In genomic region chr19:45506246-45506990, GRCh38 we compare ENCODE assay signal across 8 cellular contexts. TPM values are rescaled to one million over a fixed set of nuclear protein-coding genes. Genes with fewer than 3 reads are reported as not detected.
DNase-seq lines count a peak whose midpoint lies in the region.

No MANE protein-coding gene starts in this region.

- no peak overlapping the region for H3K4ac ChIP-seq in neuronal stem cell (ENCODE audit: low read length)

- H3K4me3 ChIP-seq in MG63 (peak overlapping the region; percentile 71), neuronal stem cell (ENCODE audit: low read length in 2 of 2) (peak overlapping the region; percentile 97 to 100), subcutaneous abdominal adipose tissue (ENCODE audit: low read depth in 1 of 5, low read length in 5 of 5) (peak overlapping the region; percentile 80 to 97 (median 93))

- peak overlapping the region; percentile 84 for H2AFZ ChIP-seq in neuronal stem cell (ENCODE audit: low read length)

- H2BK120ac ChIP-seq in neuronal stem cell (ENCODE audit: low read depth, low read length) = no peak overlapping the region

- DNase-seq in GF-D8 (lab: John Stamatoyannopoulos, UW) (peak; percentile 73), HCEC 1CT (peak; percentile 90), MG63 (peak; percentile 97), SHP77 (lab: John Stamatoyannopoulos, UW) (peak; percentile 77 to 93), activated gamma-delta T cell treated with Interleukin-2 at 50 U/mL for 16 hours (peak; percentile 98), foreskin melanocyte (peak; percentile 75), neuronal stem cell (ENCODE audit: low spot score) (peak; percentile 88)

- H3K18ac ChIP-seq in neuronal stem cell (ENCODE audit: low read length) = peak overlapping the region; percentile 85

- WGBS in neuronal stem cell (ENCODE audit: extremely low coverage in 2 of 2, insufficient read length in 2 of 2, insufficient replicate concordance in 1 of 2), 2 donors = no CpG with 5 or more reads among the region's 47 CpGs

- H3K36me3 ChIP-seq in MG63 (peaks cover 25% of the 10 kb centered on the region), neuronal stem cell (replicated peaks in 1 of 2; ENCODE audit: control insufficient read depth in 2 of 2, insufficient read depth in 2 of 2, low read length in 2 of 2) (peaks cover 0 to 4% of the 10 kb centered on the region in 2 donors), subcutaneous abdominal adipose tissue (ENCODE audit: control insufficient read depth in 5 of 5, insufficient read depth in 5 of 5, low read length in 5 of 5) (no peaks in the 10 kb centered on the region)

- peak overlapping the region; percentile 32 for H2AK5ac ChIP-seq in neuronal stem cell (ENCODE audit: low read depth, low read length)

- H4K91ac ChIP-seq in neuronal stem cell (ENCODE audit: low read depth, low read length, poor library complexity) = no peak overlapping the region

- peak overlapping the region; percentile 91 for H3K4me2 ChIP-seq in neuronal stem cell (ENCODE audit: insufficient read depth, low read length, poor library complexity, severe bottlenecking)

- H4K8ac ChIP-seq in neuronal stem cell (ENCODE audit: low read depth, low read length) = no peak overlapping the region

- H3K9me3 ChIP-seq in MG63 (no peaks in the 10 kb centered on the region), neuronal stem cell (replicated peaks in 1 of 2; ENCODE audit: control insufficient read depth in 2 of 2, insufficient read depth in 1 of 2, low read depth in 1 of 2, low read length in 2 of 2) (no peaks in the 10 kb centered on the region), subcutaneous abdominal adipose tissue (ENCODE audit: control insufficient read depth in 5 of 5, low read length in 5 of 5) (no peaks in the 10 kb centered on the region)

- H3K27me3 ChIP-seq in MG63 (no peaks in the 10 kb centered on the region), neuronal stem cell (ENCODE audit: control insufficient read depth in 3 of 3, insufficient read depth in 3 of 3, low read depth in 1 of 3, low read length in 3 of 3) (peaks cover 0 to 17% (median 0%) of the 10 kb centered on the region in 3 experiments), subcutaneous abdominal adipose tissue (ENCODE audit: control insufficient read depth in 5 of 5, insufficient read depth in 4 of 5, low read length in 5 of 5) (peaks cover 0 to 4% (median 0%) of the 10 kb centered on the region in 5 donors)

- peak overlapping the region; percentile 77 for H3K27ac ChIP-seq in neuronal stem cell (replicated peaks; ENCODE audit: low read length)
- peak overlapping the region; percentile 87 for H3K27ac ChIP-seq in subcutaneous abdominal adipose tissue (ENCODE audit: low read depth, low read length)

- peaks cover 8% of the 10 kb centered on the region for H3K79me1 ChIP-seq in neuronal stem cell (ENCODE audit: low read depth, low read length)

- H3K4me1 ChIP-seq in neuronal stem cell (ENCODE audit: control insufficient read depth in 2 of 2, insufficient read depth in 1 of 2, low read depth in 1 of 2, low read length in 2 of 2) (peaks cover 5 to 18% of the 10 kb centered on the region in 2 donors), subcutaneous abdominal adipose tissue (ENCODE audit: control insufficient read depth in 5 of 5, insufficient read depth in 5 of 5, low read length in 5 of 5) (peaks cover 0 to 53% (median 39%) of the 10 kb centered on the region in 5 donors)

- no peak overlapping the region for H3K14ac ChIP-seq in neuronal stem cell (ENCODE audit: low read length)

- H2BK12ac ChIP-seq in neuronal stem cell (ENCODE audit: low read length) = no peak overlapping the region

- H2BK15ac ChIP-seq in neuronal stem cell (ENCODE audit: low read length) = peak overlapping the region; percentile 96

- H3K23ac ChIP-seq in neuronal stem cell (ENCODE audit: low read depth, low read length, poor library complexity) = peak overlapping the region; percentile 67

- no peak overlapping the region for H3K9ac ChIP-seq in neuronal stem cell (ENCODE audit: low read depth, low read length, poor library complexity)
- H3K9ac ChIP-seq in subcutaneous abdominal adipose tissue (ENCODE audit: low read length in 5 of 5) = peak overlapping the region in 4 of 5 donors; percentile 53 to 92 (median 88)

- peak overlapping the region; percentile 93 for H2BK5ac ChIP-seq in neuronal stem cell (ENCODE audit: low read length)

RNA-seq across cellular contexts. Expression of gene VASP, which starts 0.9 kb away (rescaled TPM):
- 129 and 196 TPM in 2 replicates for total RNA-seq in MG63 (2014; rRNA removed; shearing (Covaris generic); ENCODE audit: low replicate concordance)
- 61.7 TPM for polyA plus RNA-seq in neuronal stem cell (2013, experiment 1 of 2)
- 63.2 TPM for polyA plus RNA-seq in neuronal stem cell (2013, experiment 2 of 2)

RNA-seq across cellular contexts. Expression of gene PPM1N, which starts 8.2 kb away (rescaled TPM):
- total RNA-seq in MG63 (2014; rRNA removed; shearing (Covaris generic); ENCODE audit: low replicate concordance) = 6.6 TPM in 1 of 2 replicates, not detected in the other
- 1.3 TPM for polyA plus RNA-seq in neuronal stem cell (2013, experiment 1 of 2)
- 1.2 TPM for polyA plus RNA-seq in neuronal stem cell (2013, experiment 2 of 2)

RNA-seq across cellular contexts. Expression of gene RTN2, which starts 9.6 kb away (rescaled TPM):
- 4.9 and 6.1 TPM in 2 replicates for total RNA-seq in MG63 (2014; rRNA removed; shearing (Covaris generic); ENCODE audit: low replicate concordance)
- polyA plus RNA-seq in neuronal stem cell (2013, experiment 1 of 2) = 9.5 TPM
- 10.0 TPM for polyA plus RNA-seq in neuronal stem cell (2013, experiment 2 of 2)

RNA-seq across cellular contexts. Expression of gene FOSB, which starts 38.6 kb away (rescaled TPM):
- total RNA-seq in MG63 (2014; rRNA removed; shearing (Covaris generic); ENCODE audit: low replicate concordance) = 0.33 TPM in 1 of 2 replicates, not detected in the other
- polyA plus RNA-seq in neuronal stem cell (2013, experiment 1 of 2) = 8.5 TPM
- polyA plus RNA-seq in neuronal stem cell (2013, experiment 2 of 2) = 8.7 TPM

Comparison
In these comparisons a context has a peak if more than half of its experiments do, and no peak if none do; other contexts are left out.
1. Peak in every context shown above with its lines: DNase-seq, H3K4me3 ChIP-seq and H3K27ac ChIP-seq.